Comparison of ENCODE assay signal across 1 cellular context in genomic region chr3:186930143-186930638, GRCh38.
TF ChIP-seq lines count a peak whose summit lies in the region.

A gene with protein sequence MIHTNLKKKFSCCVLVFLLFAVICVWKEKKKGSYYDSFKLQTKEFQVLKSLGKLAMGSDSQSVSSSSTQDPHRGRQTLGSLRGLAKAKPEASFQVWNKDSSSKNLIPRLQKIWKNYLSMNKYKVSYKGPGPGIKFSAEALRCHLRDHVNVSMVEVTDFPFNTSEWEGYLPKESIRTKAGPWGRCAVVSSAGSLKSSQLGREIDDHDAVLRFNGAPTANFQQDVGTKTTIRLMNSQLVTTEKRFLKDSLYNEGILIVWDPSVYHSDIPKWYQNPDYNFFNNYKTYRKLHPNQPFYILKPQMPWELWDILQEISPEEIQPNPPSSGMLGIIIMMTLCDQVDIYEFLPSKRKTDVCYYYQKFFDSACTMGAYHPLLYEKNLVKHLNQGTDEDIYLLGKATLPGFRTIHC (plus strand): TSS chr3:186930526. CDS start chr3:187042704, 112,178 bp downstream.

TF ChIP-seq in K562, 482 proteins besides CTCF, POLR2A, EP300 and RAD21 (continued from another document and continues in another):
- no peak for TF ChIP-seq CUX1 (CRISPR knock-in tag; IDR thresholded peaks at IDR 0.05)
- no peak for TF ChIP-seq FOXJ2 (tag; IDR thresholded peaks at IDR 0.05)
- no peak for TF ChIP-seq NCOA2 (IDR thresholded peaks at IDR 0.05; ENCODE audit: partially characterized antibody in 2 of 2)
- TF ChIP-seq, protein P1, sequence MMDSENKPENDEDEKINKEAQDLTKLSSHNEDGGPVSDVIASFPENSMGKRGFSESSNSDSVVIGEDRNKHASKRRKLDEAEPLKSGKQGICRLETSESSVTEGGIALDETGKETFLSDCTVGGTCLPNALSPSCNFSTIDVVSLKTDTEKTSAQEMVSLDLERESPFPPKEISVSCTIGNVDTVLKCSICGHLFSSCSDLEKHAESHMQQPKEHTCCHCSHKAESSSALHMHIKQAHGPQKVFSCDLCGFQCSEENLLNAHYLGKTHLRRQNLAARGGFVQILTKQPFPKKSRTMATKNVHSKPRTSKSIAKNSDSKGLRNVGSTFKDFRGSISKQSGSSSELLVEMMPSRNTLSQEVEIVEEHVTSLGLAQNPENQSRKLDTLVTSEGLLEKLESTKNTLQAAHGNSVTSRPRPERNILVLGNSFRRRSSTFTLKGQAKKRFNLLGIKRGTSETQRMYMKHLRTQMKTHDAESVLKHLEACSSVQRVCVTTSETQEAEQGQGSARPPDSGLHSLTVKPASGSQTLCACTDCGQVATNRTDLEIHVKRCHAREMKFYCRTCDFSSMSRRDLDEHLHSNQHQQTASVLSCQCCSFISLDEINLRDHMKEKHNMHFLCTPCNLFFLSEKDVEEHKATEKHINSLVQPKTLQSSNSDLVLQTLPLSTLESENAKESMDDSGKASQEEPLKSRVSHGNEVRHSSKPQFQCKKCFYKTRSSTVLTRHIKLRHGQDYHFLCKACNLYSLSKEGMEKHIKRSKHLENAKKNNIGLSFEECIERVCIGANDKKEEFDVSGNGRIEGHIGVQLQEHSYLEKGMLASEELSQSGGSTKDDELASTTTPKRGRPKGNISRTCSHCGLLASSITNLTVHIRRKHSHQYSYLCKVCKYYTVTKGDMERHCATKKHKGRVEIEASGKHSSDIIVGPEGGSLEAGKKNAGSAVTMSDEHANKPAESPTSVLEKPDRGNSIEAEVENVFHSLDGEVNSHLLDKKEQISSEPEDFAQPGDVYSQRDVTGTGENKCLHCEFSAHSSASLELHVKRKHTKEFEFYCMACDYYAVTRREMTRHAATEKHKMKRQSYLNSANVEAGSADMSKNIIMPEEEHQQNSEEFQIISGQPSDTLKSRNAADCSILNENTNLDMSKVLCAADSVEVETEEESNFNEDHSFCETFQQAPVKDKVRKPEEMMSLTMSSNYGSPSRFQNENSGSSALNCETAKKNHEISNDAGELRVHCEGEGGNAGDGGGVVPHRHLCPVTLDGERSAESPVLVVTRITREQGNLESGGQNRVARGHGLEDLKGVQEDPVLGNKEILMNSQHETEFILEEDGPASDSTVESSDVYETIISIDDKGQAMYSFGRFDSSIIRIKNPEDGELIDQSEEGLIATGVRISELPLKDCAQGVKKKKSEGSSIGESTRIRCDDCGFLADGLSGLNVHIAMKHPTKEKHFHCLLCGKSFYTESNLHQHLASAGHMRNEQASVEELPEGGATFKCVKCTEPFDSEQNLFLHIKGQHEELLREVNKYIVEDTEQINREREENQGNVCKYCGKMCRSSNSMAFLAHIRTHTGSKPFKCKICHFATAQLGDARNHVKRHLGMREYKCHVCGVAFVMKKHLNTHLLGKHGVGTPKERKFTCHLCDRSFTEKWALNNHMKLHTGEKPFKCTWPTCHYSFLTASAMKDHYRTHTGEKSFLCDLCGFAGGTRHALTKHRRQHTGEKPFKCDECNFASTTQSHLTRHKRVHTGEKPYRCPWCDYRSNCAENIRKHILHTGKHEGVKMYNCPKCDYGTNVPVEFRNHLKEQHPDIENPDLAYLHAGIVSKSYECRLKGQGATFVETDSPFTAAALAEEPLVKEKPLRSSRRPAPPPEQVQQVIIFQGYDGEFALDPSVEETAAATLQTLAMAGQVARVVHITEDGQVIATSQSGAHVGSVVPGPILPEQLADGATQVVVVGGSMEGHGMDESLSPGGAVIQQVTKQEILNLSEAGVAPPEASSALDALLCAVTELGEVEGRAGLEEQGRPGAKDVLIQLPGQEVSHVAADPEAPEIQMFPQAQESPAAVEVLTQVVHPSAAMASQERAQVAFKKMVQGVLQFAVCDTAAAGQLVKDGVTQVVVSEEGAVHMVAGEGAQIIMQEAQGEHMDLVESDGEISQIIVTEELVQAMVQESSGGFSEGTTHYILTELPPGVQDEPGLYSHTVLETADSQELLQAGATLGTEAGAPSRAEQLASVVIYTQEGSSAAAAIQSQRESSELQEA (IDR thresholded peaks at IDR 0.05; ENCODE audit: low read depth): no peak
- TF ChIP-seq YBX1 (IDR thresholded peaks at IDR 0.05): no peak
- no peak; the same call in 1 of the 2 replicates for TF ChIP-seq DMBX1 (CRISPR knock-in tag; IDR thresholded peaks at IDR 0.05; ENCODE audit: borderline replicate concordance)
- no peak for TF ChIP-seq PHB2 (IDR thresholded peaks at IDR 0.05; ENCODE audit: low read depth)
- TF ChIP-seq CBX2 (IDR thresholded peaks at IDR 0.05; ENCODE audit: insufficient read depth, low read length, poor library complexity, severe bottlenecking): no peak
- TF ChIP-seq ATF6 (CRISPR knock-in tag; IDR thresholded peaks at IDR 0.05): peak; percentile 60; the same call in 1 of the 2 replicates
- TF ChIP-seq TRIM25 (IDR thresholded peaks at IDR 0.05; ENCODE audit: borderline replicate concordance): no peak
- no peak for TF ChIP-seq SRSF3 (IDR thresholded peaks at IDR 0.05; ENCODE audit: insufficient read depth, low read length)
- TF ChIP-seq STAG1 (CRISPR knock-in tag; IDR thresholded peaks at IDR 0.05; ENCODE audit: borderline replicate concordance): peak; percentile 37; the same call in 1 of the 2 replicates
- TF ChIP-seq ZNF445 (CRISPR knock-in tag; IDR thresholded peaks at IDR 0.05; ENCODE audit: low read depth): no peak
- TF ChIP-seq, protein P2, sequence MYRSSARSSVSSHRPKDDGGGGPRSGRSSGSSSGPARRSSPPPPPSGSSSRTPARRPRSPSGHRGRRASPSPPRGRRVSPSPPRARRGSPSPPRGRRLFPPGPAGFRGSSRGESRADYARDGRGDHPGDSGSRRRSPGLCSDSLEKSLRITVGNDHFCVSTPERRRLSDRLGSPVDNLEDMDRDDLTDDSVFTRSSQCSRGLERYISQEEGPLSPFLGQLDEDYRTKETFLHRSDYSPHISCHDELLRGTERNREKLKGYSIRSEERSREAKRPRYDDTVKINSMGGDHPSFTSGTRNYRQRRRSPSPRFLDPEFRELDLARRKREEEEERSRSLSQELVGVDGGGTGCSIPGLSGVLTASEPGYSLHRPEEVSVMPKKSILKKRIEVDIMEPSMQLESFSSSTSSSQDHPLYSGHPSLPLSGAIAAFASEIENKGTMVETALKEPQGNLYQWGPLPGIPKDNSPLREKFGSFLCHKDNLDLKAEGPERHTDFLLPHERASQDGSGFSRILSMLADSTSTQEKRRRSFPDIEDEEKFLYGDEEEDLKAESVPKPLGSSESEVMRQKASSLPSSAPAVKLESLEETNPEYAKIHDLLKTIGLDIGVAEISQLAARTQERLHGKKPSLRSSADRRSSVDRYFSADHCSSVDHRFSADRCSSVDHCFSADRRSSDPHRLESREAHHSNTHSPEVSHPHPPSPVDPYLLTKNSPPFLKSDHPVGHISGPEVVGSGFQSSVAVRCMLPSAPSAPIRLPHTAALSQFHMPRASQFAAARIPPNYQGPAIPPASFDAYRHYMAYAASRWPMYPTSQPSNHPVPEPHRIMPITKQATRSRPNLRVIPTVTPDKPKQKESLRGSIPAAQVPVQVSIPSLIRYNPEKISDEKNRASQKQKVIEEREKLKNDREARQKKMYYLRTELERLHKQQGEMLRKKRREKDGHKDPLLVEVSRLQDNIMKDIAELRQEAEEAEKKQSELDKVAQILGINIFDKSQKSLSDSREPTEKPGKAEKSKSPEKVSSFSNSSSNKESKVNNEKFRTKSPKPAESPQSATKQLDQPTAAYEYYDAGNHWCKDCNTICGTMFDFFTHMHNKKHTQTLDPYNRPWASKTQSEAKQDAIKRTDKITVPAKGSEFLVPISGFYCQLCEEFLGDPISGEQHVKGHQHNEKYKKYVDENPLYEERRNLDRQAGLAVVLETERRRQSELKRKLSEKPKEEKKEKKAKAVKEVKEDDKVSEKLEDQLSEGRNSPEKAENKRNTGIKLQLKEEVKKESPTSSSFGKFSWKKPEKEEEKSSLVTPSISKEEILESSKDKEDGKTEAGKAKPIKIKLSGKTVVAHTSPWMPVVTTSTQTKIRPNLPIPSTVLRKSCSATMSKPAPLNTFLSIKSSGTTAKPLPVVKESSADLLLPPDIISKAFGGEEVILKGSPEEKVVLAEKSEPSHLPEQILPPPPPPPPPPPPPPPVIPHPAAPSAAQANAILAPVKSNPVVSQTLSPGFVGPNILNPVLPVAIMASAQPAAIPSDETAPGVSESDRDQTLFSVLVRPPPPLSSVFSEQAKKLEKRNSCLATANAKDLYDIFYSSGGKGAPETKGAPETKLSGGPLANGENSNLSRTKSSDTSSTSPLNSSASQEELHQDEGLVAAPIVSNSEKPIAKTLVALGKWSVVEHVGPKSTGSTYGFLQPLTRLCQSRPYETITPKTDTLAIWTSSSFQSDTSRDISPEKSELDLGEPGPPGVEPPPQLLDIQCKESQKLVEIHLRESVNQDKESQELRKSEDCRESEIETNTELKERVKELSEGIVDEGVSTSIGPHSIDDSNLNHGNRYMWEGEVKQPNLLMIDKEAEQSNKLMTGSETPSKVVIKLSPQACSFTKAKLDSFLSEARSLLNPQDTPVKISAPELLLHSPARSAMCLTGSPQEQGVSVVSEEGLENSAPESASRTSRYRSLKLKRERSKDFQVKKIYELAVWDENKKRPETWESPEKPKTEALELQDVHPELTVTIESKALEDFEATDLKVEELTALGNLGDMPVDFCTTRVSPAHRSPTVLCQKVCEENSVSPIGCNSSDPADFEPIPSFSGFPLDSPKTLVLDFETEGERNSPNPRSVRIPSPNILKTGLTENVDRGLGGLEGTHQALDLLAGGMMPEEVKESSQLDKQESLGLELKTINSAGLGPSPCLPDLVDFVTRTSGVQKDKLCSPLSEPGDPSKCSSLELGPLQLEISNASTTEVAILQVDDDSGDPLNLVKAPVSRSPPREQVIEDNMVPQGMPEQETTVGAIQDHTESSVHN (IDR thresholded peaks at IDR 0.05; ENCODE audit: borderline replicate concordance in 1 of 2, low read depth in 1 of 2): no peak
- TF ChIP-seq U2AF2 (optimal IDR thresholded peaks at IDR 0.05; ENCODE audit: low read depth, low read length): no peak
- no peak for TF ChIP-seq DPF2 (IDR thresholded peaks at IDR 0.05)
- no peak for TF ChIP-seq ILF3 (IDR thresholded peaks at IDR 0.05; ENCODE audit: borderline replicate concordance)
- no peak for TF ChIP-seq ZNF121 (CRISPR knock-in tag; conservative IDR thresholded peaks at IDR 0.05)
- no peak for TF ChIP-seq CBFB (CRISPR knock-in tag; IDR thresholded peaks at IDR 0.05)
- TF ChIP-seq HIVEP1 (CRISPR knock-in tag; IDR thresholded peaks at IDR 0.05): no peak
- no peak for TF ChIP-seq SMARCE1 (IDR thresholded peaks at IDR 0.05)
- TF ChIP-seq ZNF717 (CRISPR knock-in tag; IDR thresholded peaks at IDR 0.05): no peak
- TF ChIP-seq ZNF174 (CRISPR knock-in tag; IDR thresholded peaks at IDR 0.05): no peak
- no peak for TF ChIP-seq ZNF224 (CRISPR knock-in tag; IDR thresholded peaks at IDR 0.05)
- TF ChIP-seq TEAD4 (IDR thresholded peaks at IDR 0.05; ENCODE audit: low read length): peak; percentile 21; the same call in 1 of the 2 replicates
- TF ChIP-seq TEAD4 (CRISPR knock-in tag; IDR thresholded peaks at IDR 0.05; ENCODE audit: borderline replicate concordance): no peak
- TF ChIP-seq GTF2E2 (tag; IDR thresholded peaks at IDR 0.05): no peak
- TF ChIP-seq SIN3B (IDR thresholded peaks at IDR 0.05; ENCODE audit: low read depth): no peak
- no peak for TF ChIP-seq FUS (optimal IDR thresholded peaks at IDR 0.05; ENCODE audit: low read depth, low read length)
- TF ChIP-seq ZKSCAN1 (IDR thresholded peaks at IDR 0.05; ENCODE audit: low read depth, low read length): peak; percentile 74; the same call in 1 of the 2 replicates
